Comparison of ENCODE assay signal across 8 cellular contexts in the genomic region with DNA sequence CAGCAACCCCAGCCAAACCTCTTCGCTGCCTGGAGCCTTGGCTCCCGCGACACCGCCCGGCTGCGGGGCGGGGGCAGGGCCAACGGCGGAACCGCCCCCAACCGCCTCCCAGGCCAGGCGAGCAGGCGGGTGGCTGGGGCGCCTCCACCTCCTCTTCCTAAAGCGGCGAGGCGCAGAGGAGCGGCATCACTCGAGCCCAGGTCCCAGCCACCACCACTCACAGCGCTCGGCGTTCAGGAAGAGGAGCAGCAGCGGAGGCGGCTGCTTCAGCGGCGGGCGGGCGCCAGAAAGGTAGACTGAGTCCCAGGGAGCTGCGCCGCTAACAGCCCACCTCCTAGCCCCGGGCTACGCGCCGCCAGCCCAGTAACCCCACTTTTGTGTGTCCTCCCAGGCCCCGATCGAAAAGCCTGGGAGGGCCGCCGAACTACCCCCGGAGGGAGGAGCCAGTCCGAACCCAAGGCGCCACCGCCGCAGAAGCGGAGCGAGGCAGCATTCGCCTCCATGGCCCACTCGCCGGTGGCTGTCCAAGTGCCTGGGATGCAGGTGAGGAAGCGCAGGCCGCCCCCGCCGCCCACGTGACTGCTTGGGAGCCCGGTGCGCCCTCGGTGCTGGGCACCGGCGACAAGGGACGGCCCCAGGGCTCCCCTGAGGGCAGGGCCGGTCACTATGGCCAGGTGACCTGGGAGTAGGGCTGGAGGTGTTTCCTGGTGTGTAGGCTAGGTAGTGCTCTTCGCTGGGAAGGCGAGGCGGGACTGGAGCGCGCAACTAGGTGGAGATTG. TPM values are rescaled to one million over a fixed set of nuclear protein-coding genes. Genes with fewer than 3 reads are reported as not detected.
DNase-seq lines count a peak whose midpoint lies in the region; ATAC-seq, FAIRE-seq and TF ChIP-seq lines count a peak whose summit lies in the region.

TSS of gene STK26 (plus strand) at position 186 of the 779 bp plus-strand sequence. CDS start at position 502, 316 bp downstream.

- CTCF ChIA-PET in endothelial cell of umbilical vein (lab: Charles Lee): interaction anchor here (1.3 to 3.0 kb wide), 2 partner anchors 48 to 196 kb away, joined by 10 to 16 read pairs; partner anchors contain the start of gene RAP2C

- peaks cover 3% of the 10 kb centered on the region for H3K36me3 Mint-ChIP-seq in CD4-positive, CD25-positive, alpha-beta regulatory T cell

- H3K4me1 ChIP-seq in CD4-positive, CD25-positive, alpha-beta regulatory T cell (ENCODE audit: control insufficient read depth, insufficient read depth, low read length, poor library complexity, severe bottlenecking): peaks cover 9% of the 10 kb centered on the region
- H3K4me1 ChIP-seq in endothelial cell of umbilical vein (ENCODE audit: control insufficient read depth, extremely low read depth, insufficient read depth, low read length): peaks cover 4% of the 10 kb centered on the region
- H3K4me1 ChIP-seq in muscle layer of colon (ENCODE audit: insufficient read depth, low read length): no peaks in the 10 kb centered on the region

- peak within 1 kb of the TSS; percentile 81 for H3K4me3 ChIP-seq in CD4-positive, CD25-positive, alpha-beta regulatory T cell (ENCODE audit: low read depth, low read length)
- H3K4me3 ChIP-seq in endothelial cell of umbilical vein (replicated peaks in 1 of 3; ENCODE audit: insufficient read depth in 1 of 3, low read depth in 1 of 3, low read length in 3 of 3) (peak within 1 kb of the TSS; percentile 4 to 73 (median 45)), muscle layer of colon (ENCODE audit: low read depth in 1 of 2, low read length in 2 of 2) (peak within 1 kb of the TSS; percentile 31 to 63)

- peak within 1 kb of the TSS; percentile 87 for H3K4me2 ChIP-seq in endothelial cell of umbilical vein (ENCODE audit: insufficient read depth, low read length)

- peak; percentile 61 for FAIRE-seq in endothelial cell of umbilical vein (lab: Jason Lieb, UNC)

- DNase-seq in CD4-positive, CD25-positive, alpha-beta regulatory T cell: peak; percentile 63 to 86 (median 71)
- peak; percentile 56 for DNase-seq in NK-92 treated with Interleukin-12 subunit alpha and Interleukin-12 subunit beta, amount 100 ng/mL, for 24 hours (lab: John Stamatoyannopoulos, UW)
- peak; percentile 34 for DNase-seq in activated CD8-positive, alpha-beta memory T cell treated with anti-CD3 and anti-CD28 coated beads, Interleukin-2, amount 50 U/mL, for 1 hour (ENCODE audit: extremely low read depth)
- peak; percentile 50 for DNase-seq in endothelial cell of umbilical vein (ENCODE audit: low read depth, low spot score)
- peak; percentile 31 for DNase-seq in stimulated activated CD8-positive, alpha-beta memory T cell treated with anti-CD3 and anti-CD28 coated beads, Interleukin-7, amount 100 ng/mL, for 24 hours (ENCODE audit: low read depth)

- no peaks in the 10 kb centered on the region for H3K27me3 Mint-ChIP-seq in CD4-positive, CD25-positive, alpha-beta regulatory T cell

- dilution Hi-C loops in endothelial cell of umbilical vein (cut with MboI; ENCODE audit: extremely low pct_ligation_motif_present, low sequenced_read_pairs): no loop called here

- no peaks in the 10 kb centered on the region for H3K9me1 ChIP-seq in endothelial cell of umbilical vein (replicated peaks; ENCODE audit: control insufficient read depth, extremely low read depth, insufficient read depth, low read length)

- H3K9ac ChIP-seq in endothelial cell of umbilical vein (replicated peaks; ENCODE audit: extremely low read depth, insufficient read depth, low read length): peak within 1 kb of the TSS; percentile 55
- H3K9ac ChIP-seq in muscle layer of colon (ENCODE audit: low read length): peak within 1 kb of the TSS; percentile 21

- ATAC-seq in CD4-positive, CD25-positive, alpha-beta regulatory T cell (ENCODE audit: low read depth in 2 of 2): peak; percentile 87
- peak; percentile 64 for ATAC-seq in GM19328 (IDR thresholded peaks at IDR 0.05; ENCODE audit: unreplicated experiment)
- ATAC-seq in HG03442 (IDR thresholded peaks at IDR 0.05; ENCODE audit: unreplicated experiment): peak; percentile 79

- peaks cover 4 to 26% (median 11%) of the 10 kb centered on the region in 4 donors for H3K4me1 Mint-ChIP-seq in CD4-positive, CD25-positive, alpha-beta regulatory T cell

- no peaks in the 10 kb centered on the region for H3K9me3 ChIP-seq in CD4-positive, CD25-positive, alpha-beta regulatory T cell (ENCODE audit: control insufficient read depth in 2 of 2, low read length in 2 of 2)
- H3K9me3 ChIP-seq in endothelial cell of umbilical vein (replicated peaks; ENCODE audit: control insufficient read depth, insufficient read depth, low read length): no peaks in the 10 kb centered on the region
- H3K9me3 ChIP-seq in muscle layer of colon (ENCODE audit: low read length): no peaks in the 10 kb centered on the region

- H3K79me2 ChIP-seq in endothelial cell of umbilical vein (ENCODE audit: control insufficient read depth, insufficient read depth, low read length): no peaks in the 10 kb centered on the region

- H3K36me3 ChIP-seq in CD4-positive, CD25-positive, alpha-beta regulatory T cell (ENCODE audit: control insufficient read depth, insufficient read depth, low read length): no peaks in the 10 kb centered on the region
- no peaks in the 10 kb centered on the region for H3K36me3 ChIP-seq in endothelial cell of umbilical vein (ENCODE audit: control insufficient read depth in 2 of 2, extremely low read depth in 1 of 2, insufficient read depth in 2 of 2, low read length in 2 of 2)
- no peaks in the 10 kb centered on the region for H3K36me3 ChIP-seq in muscle layer of colon (ENCODE audit: insufficient read depth, low read length)

- peak within 1 kb of the TSS; percentile 97 for H2AFZ ChIP-seq in endothelial cell of umbilical vein (ENCODE audit: low read depth, low read length)

- no peaks in the 10 kb centered on the region for H4K20me1 ChIP-seq in endothelial cell of umbilical vein (replicated peaks; ENCODE audit: control insufficient read depth, extremely low read depth, insufficient read depth, low read length)

- H3K9me3 Mint-ChIP-seq in CD4-positive, CD25-positive, alpha-beta regulatory T cell: no peaks in the 10 kb centered on the region

- intact Hi-C loops in endothelial cell of umbilical vein (cut with micrococcal nuclease): loop anchor here (2.0 to 5.0 kb wide), 4 partner anchors 36 to 183 kb away; no protein-coding TSS in a partner anchor

- no peak for TF ChIP-seq POLR2A in endothelial cell of umbilical vein (IDR thresholded peaks at IDR 0.05; ENCODE audit: low read depth, low read length)

- no peaks in the 10 kb centered on the region for H3K27me3 ChIP-seq in CD4-positive, CD25-positive, alpha-beta regulatory T cell (ENCODE audit: control insufficient read depth, insufficient read depth, low read length)
- H3K27me3 ChIP-seq in endothelial cell of umbilical vein (ENCODE audit: control insufficient read depth in 2 of 2, insufficient read depth in 2 of 2, low read length in 2 of 2): no peaks in the 10 kb centered on the region
- H3K27me3 ChIP-seq in muscle layer of colon (ENCODE audit: control insufficient read depth in 1 of 2, insufficient read depth in 2 of 2, low read length in 2 of 2): peaks cover 0 to 9% of the 10 kb centered on the region in 2 donors

- BruUV-seq in endothelial cell of umbilical vein (replicated peaks; lab: Mats Ljungman, UMichigan): no TSS peak

- no peak for TF ChIP-seq CTCF in endothelial cell of umbilical vein (IDR thresholded peaks at IDR 0.05; ENCODE audit: extremely low read depth in 1 of 2, insufficient read depth in 1 of 2, low read depth in 1 of 2, low read length in 2 of 2)

- H3K4me3 Mint-ChIP-seq in CD4-positive, CD25-positive, alpha-beta regulatory T cell: peak within 1 kb of the TSS; percentile 93 to 97 (median 95)

- H3K27ac ChIP-seq in CD4-positive, CD25-positive, alpha-beta regulatory T cell (ENCODE audit: insufficient read depth, low read length, poor library complexity, severe bottlenecking): peak within 1 kb of the TSS; percentile 69
- H3K27ac ChIP-seq in endothelial cell of umbilical vein (ENCODE audit: insufficient read depth, low read depth, low read length) (peak within 1 kb of the TSS; percentile 6), muscle layer of colon (ENCODE audit: low read depth, low read length) (peak within 1 kb of the TSS; percentile 36)

- POLR2A ChIA-PET in endothelial cell of umbilical vein (lab: Charles Lee): interaction anchor here (0.5 kb wide), 1 partner anchor 12 kb away, joined by 3 read pairs; no protein-coding TSS in a partner anchor

- peak within 1 kb of the TSS; percentile 91 to 94 (median 91) for H3K27ac Mint-ChIP-seq in CD4-positive, CD25-positive, alpha-beta regulatory T cell

TF ChIP-seq in endothelial cell of umbilical vein, 7 proteins besides CTCF, POLR2A, EP300 and RAD21:
- TF ChIP-seq, protein P1, sequence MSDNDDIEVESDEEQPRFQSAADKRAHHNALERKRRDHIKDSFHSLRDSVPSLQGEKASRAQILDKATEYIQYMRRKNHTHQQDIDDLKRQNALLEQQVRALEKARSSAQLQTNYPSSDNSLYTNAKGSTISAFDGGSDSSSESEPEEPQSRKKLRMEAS (IDR thresholded peaks at IDR 0.05; ENCODE audit: insufficient read depth, insufficient read length): no peak
- peak; percentile 14 for TF ChIP-seq POLR2AphosphoS5 (IDR thresholded peaks at IDR 0.05; ENCODE audit: insufficient read depth, low read depth, low read length)

RNA-seq across cellular contexts. Expression of gene STK26, which starts in this region (rescaled TPM):
- 18.4 TPM for total RNA-seq in CD4-positive, CD25-positive, alpha-beta regulatory T cell
- polyA plus RNA-seq in CD4-positive, CD25-positive, alpha-beta regulatory T cell: 10 to 100 TPM; 19.1 to 29.6 (median 23.6) TPM
- total RNA-seq in endothelial cell of umbilical vein: 3.7 and 5.2 TPM in 2 replicates
- 0.59 and 0.87 TPM in 2 replicates for polyA plus RNA-seq in endothelial cell of umbilical vein
- 1.6 and 1.7 TPM in 2 replicates for polyA plus RNA-seq in endothelial cell of umbilical vein (2011; cell fraction: cytosol; rRNA removed)
- 1.8 and 2.4 TPM in 2 replicates for polyA plus RNA-seq in endothelial cell of umbilical vein (2011; cell fraction: nucleus; rRNA removed)
- polyA plus RNA-seq in endothelial cell of umbilical vein (2012): 5.9 and 8.3 TPM in 2 replicates
- polyA minus RNA-seq in endothelial cell of umbilical vein: 1.2 and 1.4 TPM in 2 replicates
- 14.3 TPM for polyA minus RNA-seq in endothelial cell of umbilical vein (2011; cell fraction: cytosol; rRNA and poly(A)+ RNA removed)
- polyA minus RNA-seq in endothelial cell of umbilical vein (2011; cell fraction: nucleus; rRNA and poly(A)+ RNA removed): 0.87 and 1.4 TPM in 2 replicates

Comparison
In these comparisons a context has a peak if more than half of its experiments do, and no peak if none do; other contexts are left out.
1. Peak in every context shown above with its lines: DNase-seq, ATAC-seq, H3K4me3 ChIP-seq and H3K27ac ChIP-seq.
2. H3K27ac ChIP-seq: peak in every context shown above with its lines; median percentile 69 in CD4-positive, CD25-positive, alpha-beta regulatory T cell; 36 in muscle layer of colon; 6 in endothelial cell of umbilical vein.